14 cellular contexts compared by ENCODE assay signal in genomic region chr5:67244345-67244793, GRCh38. TPM values are rescaled to one million over a fixed set of nuclear protein-coding genes. Genes with fewer than 3 reads are reported as not detected.
DNase-seq lines count a peak whose midpoint lies in the region; ATAC-seq, FAIRE-seq and TF ChIP-seq lines count a peak whose summit lies in the region.
"Had no signal": no experiment of that assay in that cellular context is flagged by ENCODE, and none has a peak within 500 bp of the region (broad histone marks: within the 10 kb centered on the region; RNA-seq: fewer than 3 reads in every experiment).

No MANE protein-coding gene starts in this region.

- H3K4me2 ChIP-seq in Karpas-422 (ENCODE audit: low read depth, low read length, poor library complexity, severe bottlenecking) = no peak overlapping the region

- H3K27me3 Mint-ChIP-seq in MCF 10A (ENCODE audit: insufficient read depth, unreplicated experiment) = no peaks in the 10 kb centered on the region
- H3K27me3 Mint-ChIP-seq: activated B cell treated with CpG ODN at 0.5 μM for 24 hours; activated naive CD8-positive, alpha-beta T cell treated with anti-CD3 and anti-CD28 coated beads, Interleukin-2, amount 10 ng/mL, durations not matched to agents 7 days and 5 days had no signal

- POLR2A ChIA-PET in MCF 10A (lab: Yijun Ruan, JAX) = interaction anchor here (1.5 to 2.1 kb wide), 2 partner anchors 23 to 1008 kb away, joined by 6 to 8 read pairs; no protein-coding TSS in a partner anchor

- H2AFZ ChIP-seq in Karpas-422 (ENCODE audit: low read length) = no peak overlapping the region

- no peak for FAIRE-seq in small intestine (lab: Jason Lieb, UNC)

- no peaks in the 10 kb centered on the region for H3K9me3 Mint-ChIP-seq in MCF 10A (ENCODE audit: unreplicated experiment)
- H3K9me3 Mint-ChIP-seq: activated B cell treated with CpG ODN at 0.5 μM for 24 hours had no signal

- H3K27me3 ChIP-seq in uterus = no peaks in the 10 kb centered on the region
- no peaks in the 10 kb centered on the region for H3K27me3 ChIP-seq in Karpas-422 (ENCODE audit: low read length)
- H3K27me3 ChIP-seq in small intestine (ENCODE audit: control insufficient read depth in 2 of 2, insufficient read depth in 2 of 2, low read length in 2 of 2) = no peaks in the 10 kb centered on the region
- H3K27me3 ChIP-seq: stomach had no signal

- H4K20me1 ChIP-seq in Karpas-422 (ENCODE audit: insufficient read depth, low read depth, low read length) = no peaks in the 10 kb centered on the region

- H3K9me3 ChIP-seq in uterus (no peaks in the 10 kb centered on the region), Karpas-422 (ENCODE audit: low read length) (no peaks in the 10 kb centered on the region), small intestine (ENCODE audit: control insufficient read depth, low read depth) (no peaks in the 10 kb centered on the region)
- H3K9me3 ChIP-seq: stomach had no signal

- H3K36me3 Mint-ChIP-seq in MCF 10A (ENCODE audit: insufficient read depth, unreplicated experiment) = no peaks in the 10 kb centered on the region

- no peaks in the 10 kb centered on the region for H3K79me2 ChIP-seq in Karpas-422 (ENCODE audit: low read length)

- BruUV-seq in MCF 10A (replicated peaks; lab: Mats Ljungman, UMichigan) = no TSS peak

- H3K9ac ChIP-seq in Karpas-422 (ENCODE audit: low read length) = no peak overlapping the region

- H3K4me3 ChIP-seq in uterus = no peak overlapping the region
- no peak overlapping the region for H3K4me3 ChIP-seq in Karpas-422 (ENCODE audit: low read length)
- no peak overlapping the region for H3K4me3 ChIP-seq in small intestine (ENCODE audit: low read depth in 1 of 2, low read length in 2 of 2)
- H3K4me3 ChIP-seq: stomach had no signal

- ATAC-seq in left lobe of liver (peak; percentile 74), GM21723 (IDR thresholded peaks at IDR 0.05; ENCODE audit: unreplicated experiment) (no peak)

- H3K4me1 ChIP-seq in uterus (peaks cover 4 to 6% of the 10 kb centered on the region in 2 donors), Karpas-422 (ENCODE audit: low read length) (no peaks in the 10 kb centered on the region; the same call in 1 of the 2 replicates), small intestine (ENCODE audit: control insufficient read depth in 2 of 2, insufficient read depth in 1 of 2, low read depth in 1 of 2, low read length in 1 of 2) (no peaks in the 10 kb centered on the region)

- no peak overlapping the region for H3K4me3 Mint-ChIP-seq in MCF 10A (ENCODE audit: unreplicated experiment)
- H3K4me3 Mint-ChIP-seq: activated B cell treated with CpG ODN at 0.5 μM for 24 hours; activated naive CD8-positive, alpha-beta T cell treated with anti-CD3 and anti-CD28 coated beads, Interleukin-2, amount 10 ng/mL, durations not matched to agents 7 days and 5 days had no signal

- H3K9me2 ChIP-seq in Karpas-422 (replicated peaks; ENCODE audit: insufficient read depth, low read length) = no peaks in the 10 kb centered on the region

- H3K27ac Mint-ChIP-seq in MCF 10A (ENCODE audit: low read depth, unreplicated experiment) = no peak overlapping the region
- H3K27ac Mint-ChIP-seq: activated B cell treated with CpG ODN at 0.5 μM for 24 hours; activated naive CD8-positive, alpha-beta T cell treated with anti-CD3 and anti-CD28 coated beads, Interleukin-2, amount 10 ng/mL, durations not matched to agents 7 days and 5 days had no signal

- peak; percentile 47 for DNase-seq in COR-L47 (lab: John Stamatoyannopoulos, UW)
- peak; percentile 11 for DNase-seq in M059J (ENCODE audit: low read depth)
- DNase-seq in MCF 10A (ENCODE audit: unreplicated experiment) = peak; percentile 69
- DNase-seq in left lobe of liver (ENCODE audit: low spot score) = peak; percentile 73
- DNase-seq in uterus = no peak
- no peak for DNase-seq in Karpas-422
- DNase-seq in small intestine = no peak
- DNase-seq: activated B cell treated with CpG ODN at 0.5 μM for 24 hours; activated naive CD8-positive, alpha-beta T cell treated with anti-CD3 and anti-CD28 coated beads, Interleukin-2, amount 10 ng/mL, durations not matched to agents 7 days and 5 days; GDM1; stomach had no signal

- H3K36me3 ChIP-seq in uterus (no peaks in the 10 kb centered on the region), Karpas-422 (ENCODE audit: insufficient read depth, low read length) (no peaks in the 10 kb centered on the region), small intestine (ENCODE audit: control insufficient read depth in 2 of 2, insufficient read depth in 2 of 2, low read length in 2 of 2) (no peaks in the 10 kb centered on the region)
- H3K36me3 ChIP-seq: stomach had no signal

- no peaks in the 10 kb centered on the region for H3K4me1 Mint-ChIP-seq in MCF 10A (ENCODE audit: insufficient read depth, unreplicated experiment)

- H3K27ac ChIP-seq in uterus (no peak overlapping the region), Karpas-422 (ENCODE audit: low read length) (no peak overlapping the region), small intestine (ENCODE audit: low read depth in 1 of 2, low read length in 1 of 2) (peak overlapping the region in 1 of 2 donors; percentile 36)
- H3K27ac ChIP-seq: HL-60 had no signal

- no peak for TF ChIP-seq POLR2A in uterus (IDR thresholded peaks at IDR 0.05)

- TF ChIP-seq CTCF in MCF 10A (IDR thresholded peaks at IDR 0.05; ENCODE audit: unreplicated experiment) (no peak), uterus (IDR thresholded peaks at IDR 0.05) (no peak)

- WGBS in small intestine, 3 donors = 56 to 91% (median 82%) methylated on average over 3 of the region's 3 CpGs

- CTCF ChIA-PET in MCF 10A (lab: Yijun Ruan, JAX) = interaction anchor here (0.6 to 1.0 kb wide), 6 partner anchors 790 to 1197 kb away, joined by 3 to 5 read pairs (median 3); no protein-coding TSS in a partner anchor

- intact Hi-C loops in MCF 10A (cut with micrococcal nuclease) = loop anchor here (10.0 kb wide), 2 partner anchors 270 to 1220 kb away; no protein-coding TSS in a partner anchor
- intact Hi-C loops in uterus (cut with DNase I; ENCODE audit: low total_unique reads) = no loop called here

RNA-seq across cellular contexts. Expression of gene CD180, which starts 47.8 kb away (rescaled TPM):
- 0.05 and 0.07 TPM in 2 replicates for total RNA-seq in M059J (2014; rRNA removed; shearing (Covaris generic))
- 0.07 TPM in 1 of 2 replicates, not detected in the other for total RNA-seq in MCF 10A (2022)
- total RNA-seq in left lobe of liver = 0.38 TPM
- total RNA-seq in uterus = under 1 TPM in 3 of 4 donors, not detected in 1; 0.37 to 0.83 (median 0.59) TPM
- 38.0 and 90.7 TPM in 2 replicates for total RNA-seq in Karpas-422 (2014; rRNA removed; shearing (Covaris generic); ENCODE audit: low replicate concordance)
- under 1 TPM in 2 of 3 donors, not detected in 1; 0.54 to 0.55 TPM for polyA plus RNA-seq in small intestine
- polyA plus RNA-seq: BJ had no signal

Comparison
In these comparisons a context has a peak if more than half of its experiments do, and no peak if none do; other contexts are left out.
1. DNase-seq: peak in COR-L47 (single experiment), M059J (single experiment), MCF 10A (single experiment) and left lobe of liver (single experiment); none in uterus (0 of 2), Karpas-422 (single experiment) and small intestine (single experiment).
2. RNA of gene CD180, which starts 47.8 kb away (total RNA-seq): 38.0 to 90.7 TPM in Karpas-422; 0.37 to 0.83 TPM in uterus, 0.38 TPM in left lobe of liver (single experiment), 0.05 to 0.07 TPM in M059J and 0.07 TPM in MCF 10A; every median in the first group is over 10 times any median in the second.